ENCODE assay signal across 8 cellular contexts in the genomic region with DNA sequence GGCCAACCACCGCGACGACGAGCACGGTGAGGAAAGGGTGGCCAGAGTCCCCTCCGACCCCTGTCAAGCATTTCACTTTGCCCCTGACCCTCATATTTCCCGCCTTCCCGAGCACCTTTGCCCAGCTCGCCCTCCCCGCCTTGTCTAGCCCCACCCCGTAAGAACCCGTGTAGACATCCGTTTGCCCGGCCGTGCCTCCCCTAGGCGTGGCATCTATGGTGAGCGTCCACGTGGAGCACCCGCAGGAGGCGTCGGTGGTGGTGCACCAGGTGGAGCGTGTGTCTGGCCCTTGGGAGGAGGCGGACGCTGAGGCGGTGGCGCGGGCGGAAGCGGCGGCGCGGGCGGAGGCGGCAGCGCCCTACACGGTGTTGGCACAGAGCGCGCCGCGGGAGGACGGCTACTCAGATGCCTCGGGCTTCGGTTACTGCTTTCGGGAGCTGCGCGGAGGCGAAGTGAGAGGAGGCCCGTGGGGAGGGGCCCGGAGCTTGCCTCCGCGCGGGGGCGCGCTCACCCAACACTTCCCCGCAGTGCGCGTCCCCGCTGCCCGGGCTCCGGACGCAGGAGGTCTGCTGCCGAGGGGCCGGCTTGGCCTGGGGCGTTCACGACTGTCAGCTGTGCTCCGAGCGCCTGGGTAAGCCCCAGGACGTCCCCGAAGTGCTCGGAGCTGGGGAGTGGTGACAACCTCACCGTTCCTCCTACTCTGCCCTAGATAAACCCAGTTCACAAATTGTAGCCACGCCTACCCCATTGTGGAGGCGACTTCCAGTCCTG. TPM values are rescaled to one million over a fixed set of nuclear protein-coding genes. Genes with fewer than 3 reads are reported as not detected.
DNase-seq lines count a peak whose midpoint lies in the region; ATAC-seq and TF ChIP-seq lines count a peak whose summit lies in the region.

No MANE protein-coding gene starts in this region.

- peak; percentile 38 for TF ChIP-seq CTCF in GM06990 (IDR thresholded peaks at IDR 0.05; ENCODE audit: insufficient read depth, low read length, poor library complexity, severe bottlenecking)
- TF ChIP-seq CTCF in foreskin fibroblast (IDR thresholded peaks at IDR 0.05; ENCODE audit: low read depth, low read length): no peak
- no peak for TF ChIP-seq CTCF in neutrophil (IDR thresholded peaks at IDR 0.05)
- TF ChIP-seq CTCF in tibial artery (IDR thresholded peaks at IDR 0.05): peak in 1 of 2 experiments; percentile 14

- H3K36me3 ChIP-seq in GM06990 (ENCODE audit: control insufficient read depth, insufficient read depth, low read length) (no peaks in the 10 kb centered on the region), neutrophil (no peaks in the 10 kb centered on the region), tibial artery (no peaks in the 10 kb centered on the region)

- H3K4me1 ChIP-seq in neutrophil (ENCODE audit: control insufficient read depth in 1 of 2, insufficient read depth in 1 of 2, low read depth in 1 of 2, low read length in 1 of 2): peaks cover 34 to 46% of the 10 kb centered on the region in 2 experiments
- H3K4me1 ChIP-seq in tibial artery: peaks cover 0 to 70% (median 55%) of the 10 kb centered on the region in 4 donors

- peak overlapping the region; percentile 97 for H3K4me3 Mint-ChIP-seq in activated T-helper 17 cell treated with anti-CD3 and anti-CD28 coated beads, Interleukin-2, amount 50 U/mL, for 72 hours

- H3K9me3 Mint-ChIP-seq in activated T-helper 17 cell treated with anti-CD3 and anti-CD28 coated beads, Interleukin-2, amount 50 U/mL, for 72 hours: no peaks in the 10 kb centered on the region

- H3K27ac ChIP-seq in neutrophil (no peak overlapping the region), tibial artery (peak overlapping the region; percentile 86 to 90)

- ATAC-seq in HG03439 (IDR thresholded peaks at IDR 0.05; ENCODE audit: unreplicated experiment): peak; percentile 22
- peak; percentile 58 for ATAC-seq in activated T-helper 17 cell treated with anti-CD3 and anti-CD28 coated beads, Interleukin-2, amount 50 U/mL, for 72 hours (replicated peaks)
- ATAC-seq in GM18870 (IDR thresholded peaks at IDR 0.05; ENCODE audit: unreplicated experiment): no peak

- intact Hi-C loops in tibial artery (cut with DNase I; ENCODE audit: low total_unique reads): no loop called here

- H3K4me1 Mint-ChIP-seq in activated T-helper 17 cell treated with anti-CD3 and anti-CD28 coated beads, Interleukin-2, amount 50 U/mL, for 72 hours: peaks cover 41% of the 10 kb centered on the region

- H3K9me3 ChIP-seq in neutrophil: no peaks in the 10 kb centered on the region
- H3K9me3 ChIP-seq in tibial artery: no peaks in the 10 kb centered on the region

- peak overlapping the region; percentile 67 for H3K4me3 ChIP-seq in GM06990 (replicated peaks; ENCODE audit: low read depth, low read length)
- H3K4me3 ChIP-seq in foreskin fibroblast (ENCODE audit: low read depth in 1 of 2, low read length in 2 of 2): peak overlapping the region; percentile 24 to 49
- peak overlapping the region; percentile 13 to 55 for H3K4me3 ChIP-seq in neutrophil (ENCODE audit: low read depth in 1 of 2, low read length in 1 of 2)
- H3K4me3 ChIP-seq in tibial artery: peak overlapping the region; percentile 67 to 87

- DNase-seq in GM06990 (ENCODE audit: extremely low read depth, insufficient read length) (peak; percentile 84), RPMI7951 (ENCODE audit: low read depth) (peak; percentile 77), foreskin fibroblast (peak; percentile 63 to 84), tibial artery (peak; percentile 66 to 88)

- peaks cover 6% of the 10 kb centered on the region for H3K27me3 Mint-ChIP-seq in activated T-helper 17 cell treated with anti-CD3 and anti-CD28 coated beads, Interleukin-2, amount 50 U/mL, for 72 hours

- H3K27me3 ChIP-seq in GM06990 (replicated peaks; ENCODE audit: control insufficient read depth, insufficient read depth, low read length) (no peaks in the 10 kb centered on the region; the same call in 1 of the 2 replicates), neutrophil (peaks cover 100% of the 10 kb centered on the region), tibial artery (no peaks in the 10 kb centered on the region)

- H3K27ac Mint-ChIP-seq in activated T-helper 17 cell treated with anti-CD3 and anti-CD28 coated beads, Interleukin-2, amount 50 U/mL, for 72 hours: peak overlapping the region; percentile 84

- H3K36me3 Mint-ChIP-seq in activated T-helper 17 cell treated with anti-CD3 and anti-CD28 coated beads, Interleukin-2, amount 50 U/mL, for 72 hours (ENCODE audit: low read depth): peaks cover 5% of the 10 kb centered on the region

RNA-seq across cellular contexts. Expression of gene LTBP4, which starts 4.2 kb away (rescaled TPM):
- total RNA-seq in RPMI7951 (2014; rRNA removed; shearing (Covaris generic)): 21.5 and 22.0 TPM in 2 replicates
- total RNA-seq in activated T-helper 17 cell treated with anti-CD3 and anti-CD28 coated beads, Interleukin-2, amount 50 U/mL, for 72 hours: 100 to 1,000 TPM; 117 to 331 TPM

RNA-seq across cellular contexts. Expression of gene SHKBP1, which starts 28.7 kb away (rescaled TPM):
- total RNA-seq in RPMI7951 (2014; rRNA removed; shearing (Covaris generic)): 31.0 and 33.3 TPM in 2 replicates
- 100 to 1,000 TPM; 113 to 126 TPM for total RNA-seq in activated T-helper 17 cell treated with anti-CD3 and anti-CD28 coated beads, Interleukin-2, amount 50 U/mL, for 72 hours
